In genomic region chr3:2247831-2248230, GRCh38 we compare ENCODE assay signal across 19 cellular contexts.
"Had no signal": no experiment of that assay in that cellular context is flagged by ENCODE, and none has a peak within 500 bp of the region (broad histone marks: within the 10 kb centered on the region; RNA-seq: fewer than 3 reads in every experiment).

No MANE protein-coding gene starts in this region.

- H3K4me3 ChIP-seq: MG63 had no signal

- H3K27me3 ChIP-seq: MG63 had no signal

- ATAC-seq: activated CD8-positive, alpha-beta memory T cell treated with anti-CD3 and anti-CD28 coated beads, Interleukin-2, amount 10 ng/mL, durations not matched to agents 7 days and 5 days; T-helper 17 cell; WTC11 had no signal

- H3K36me3 ChIP-seq: MG63 had no signal

- DNase-seq: activated CD4-positive, alpha-beta T cell treated with anti-CD3 and anti-CD28 coated beads for 48 hours; activated CD4-positive, alpha-beta T cell treated with anti-CD3 and anti-CD28 coated beads, Interleukin-2, amount 50 U/mL, for 48 hours; activated CD4-positive, CD25-positive, alpha-beta regulatory T cell treated with anti-CD3 and anti-CD28 coated beads, Interleukin-2, amount 50 U/mL, for 72 hours; activated CD8-positive, alpha-beta memory T cell treated with anti-CD3 and anti-CD28 coated beads, Interleukin-2, amount 10 ng/mL, durations not matched to agents 7 days and 5 days; activated effector memory CD4-positive, alpha-beta T cell treated with Interleukin-2 at 50 U/mL for 16 hours; activated naive CD4-positive, alpha-beta T cell; activated T-cell treated with anti-CD3 and anti-CD28 coated beads, Interleukin-2, amount 50 U/mL, for 24 hours; amniotic stem cell; MG63; MV-4-11; NCI-H1092 treated with DMSO at 0.1 percent for 48 hours; NCI-H1417 treated with DMSO at 0.1 percent for 48 hours; NCI-H2081 treated with DMSO at 0.1 percent for 48 hours; NCI-H446 treated with DMSO at 0.1 percent for 48 hours; NCI-H526 treated with DMSO at 0.1 percent for 48 hours; SIG-M5; T-helper 17 cell; T-helper 9 cell had no signal

- H3K9me3 ChIP-seq: MG63 had no signal
